15 cellular contexts compared by ENCODE assay signal in genomic region chr18:9296233-9297006, GRCh38.
"Had no signal": no experiment of that assay in that cellular context is flagged by ENCODE, and none has a peak within 500 bp of the region (broad histone marks: within the 10 kb centered on the region; RNA-seq: fewer than 3 reads in every experiment).

No MANE protein-coding gene starts in this region.

- DNase-seq: activated CD4-positive, alpha-beta T cell treated with anti-CD3 and anti-CD28 coated beads for 48 hours; activated CD8-positive, alpha-beta memory T cell treated with anti-CD3 and anti-CD28 coated beads, Interleukin-2, amount 50 U/mL, for 48 hours; activated CD8-positive, alpha-beta T cell treated with anti-CD3 and anti-CD28 coated beads, Interleukin-2, amount 10 ng/mL, durations not matched to agents 7 days and 5 days; dorsolateral prefrontal cortex; foreskin keratinocyte; mammary epithelial cell; natural killer cell; stimulated activated naive B cell treated with anti-CD40 and anti-IgM and Interleukin-4, amounts not matched to agents 10 μg/mL and 1 μg/mL and 100 μg/mL, for 72 hours had no signal

- H3K9me3 ChIP-seq: vagina had no signal

- H3K4me1 ChIP-seq: ascending aorta, foreskin keratinocyte, tibial nerve, vagina had no signal

- H3K4me3 ChIP-seq: ascending aorta, dorsolateral prefrontal cortex, tibial nerve, vagina had no signal

- H3K27ac ChIP-seq: ascending aorta, dorsolateral prefrontal cortex, foreskin keratinocyte, tibial nerve, vagina had no signal

- ATAC-seq: activated CD8-positive, alpha-beta T cell treated with anti-CD3 and anti-CD28 coated beads, Interleukin-2, amount 10 ng/mL, durations not matched to agents 7 days and 5 days; esophagus mucosa; foreskin keratinocyte; left lobe of liver; natural killer cell; right cardiac atrium; stimulated activated naive B cell treated with anti-CD40 and anti-IgM and Interleukin-4, amounts not matched to agents 10 μg/mL and 1 μg/mL and 100 μg/mL, for 72 hours; WTC11 had no signal

- H3K27ac Mint-ChIP-seq: activated CD8-positive, alpha-beta T cell treated with anti-CD3 and anti-CD28 coated beads, Interleukin-2, amount 10 ng/mL, durations not matched to agents 7 days and 5 days; natural killer cell; stimulated activated naive B cell treated with anti-CD40 and anti-IgM and Interleukin-4, amounts not matched to agents 10 μg/mL and 1 μg/mL and 100 μg/mL, for 72 hours; WTC11 had no signal

- H3K4me1 Mint-ChIP-seq: natural killer cell; stimulated activated naive B cell treated with anti-CD40 and anti-IgM and Interleukin-4, amounts not matched to agents 10 μg/mL and 1 μg/mL and 100 μg/mL, for 72 hours had no signal

- H3K36me3 ChIP-seq: ascending aorta, tibial nerve, vagina had no signal

- H3K4me3 Mint-ChIP-seq: activated CD8-positive, alpha-beta T cell treated with anti-CD3 and anti-CD28 coated beads, Interleukin-2, amount 10 ng/mL, durations not matched to agents 7 days and 5 days; natural killer cell; stimulated activated naive B cell treated with anti-CD40 and anti-IgM and Interleukin-4, amounts not matched to agents 10 μg/mL and 1 μg/mL and 100 μg/mL, for 72 hours; WTC11 had no signal

- H3K27me3 ChIP-seq: ascending aorta, dorsolateral prefrontal cortex, foreskin keratinocyte, tibial nerve, vagina had no signal
